ENCODE assay signal across 22 cellular contexts in genomic region chr17:72441899-72442298, GRCh38.
"Had no signal": no experiment of that assay in that cellular context is flagged by ENCODE, and none has a peak within 500 bp of the region (broad histone marks: within the 10 kb centered on the region; RNA-seq: fewer than 3 reads in every experiment).

No MANE protein-coding gene starts in this region.

- FAIRE-seq: keratinocyte, pancreas had no signal

- DNase-seq: heart right ventricle; hippocampal formation; left ventricle myocardium inferior; mesendoderm; naive thymus-derived CD8-positive, alpha-beta T cell; nucleus accumbens; pancreas; retina; right cardiac atrium; stimulated activated CD4-positive, alpha-beta T cell treated with anti-CD3 and anti-CD28 coated beads, Interleukin-12 subunit alpha, Interleukin-12 subunit beta, amount 100 ng/mL, for 4 hours; stimulated activated CD4-positive, alpha-beta T cell treated with anti-CD3 and anti-CD28 coated beads, Interleukin-15, amount 100 ng/mL, for 24 hours; stimulated activated CD4-positive, alpha-beta T cell treated with anti-CD3 and anti-CD28 coated beads, Interleukin-4, amount 100 ng/mL, for 24 hours; stimulated activated naive CD4-positive, alpha-beta T cell; stimulated activated naive CD8-positive, alpha-beta T cell treated with anti-CD3 and anti-CD28 coated beads, Interleukin-15, amount 100 ng/mL, for 72 hours; substantia nigra; upper lobe of left lung had no signal

- H3K4me3 ChIP-seq: heart right ventricle, left ventricle myocardium inferior, lung, pancreas, prostate gland, tibial nerve, upper lobe of left lung, vagina had no signal

- H3K4me1 ChIP-seq: heart right ventricle, left ventricle myocardium inferior, pancreas, prostate gland, tibial nerve, upper lobe of left lung had no signal

- H3K9me3 ChIP-seq: heart right ventricle, left ventricle myocardium inferior, pancreas, prostate gland, tibial nerve, upper lobe of left lung, vagina had no signal

- ATAC-seq: heart right ventricle; naive thymus-derived CD8-positive, alpha-beta T cell; pancreas; right cardiac atrium; stimulated activated effector memory CD8-positive, alpha-beta T cell treated with anti-CD3 and anti-CD28 coated beads, Interleukin-12 subunit alpha, Interleukin-12 subunit beta, amount 100 ng/mL, for 72 hours; stimulated activated naive CD8-positive, alpha-beta T cell treated with anti-CD3 and anti-CD28 coated beads, Interleukin-15, amount 100 ng/mL, for 72 hours had no signal

- H3K27me3 ChIP-seq: pancreas, tibial nerve, upper lobe of left lung, vagina had no signal

- H3K27ac ChIP-seq: heart right ventricle, left ventricle myocardium inferior, pancreas, prostate gland, tibial nerve, upper lobe of left lung, vagina had no signal

- H3K36me3 ChIP-seq: heart right ventricle, left ventricle myocardium inferior, pancreas, prostate gland, tibial nerve, upper lobe of left lung, vagina had no signal
